16 cellular contexts compared by ENCODE assay signal in genomic region chr3:30704931-30705890, GRCh38.
"Had no signal": no experiment of that assay in that cellular context is flagged by ENCODE, and none has a peak within 500 bp of the region (broad histone marks: within the 10 kb centered on the region; RNA-seq: fewer than 3 reads in every experiment).

No MANE protein-coding gene starts in this region.

- H3K4me3 ChIP-seq: ascending aorta, colonic mucosa, ovary had no signal

- H3K9me3 ChIP-seq: ascending aorta, colonic mucosa had no signal

- H3K27me3 ChIP-seq: ascending aorta, colonic mucosa, ovary had no signal

- DNase-seq: activated CD4-positive, alpha-beta memory T cell treated with anti-CD3 and anti-CD28 coated beads, Interleukin-2, amount 10 ng/mL, durations not matched to agents 7 days and 5 days; activated CD4-positive, alpha-beta T cell treated with anti-CD3 and anti-CD28 coated beads for 1 hour; activated gamma-delta T cell; activated naive CD8-positive, alpha-beta T cell treated with anti-CD3 and anti-CD28 coated beads, Interleukin-2, amount 50 U/mL, for 24 hours; activated T-cell treated with anti-CD3 and anti-CD28 coated beads, Interleukin-2, amount 50 U/mL, for 48 hours; caudate nucleus; colonic mucosa; effector CD4-positive, alpha-beta T cell; hypothalamus; left cardiac atrium; ovary; stimulated activated CD4-positive, alpha-beta T cell treated with anti-CD3 and anti-CD28 coated beads, Interleukin-2, amount 100 ng/mL, for 48 hours; stimulated activated naive CD8-positive, alpha-beta T cell treated with anti-CD3 and anti-CD28 coated beads, Interleukin-15, Interleukin-2, amounts not matched to agents 100 U/mL and 50 U/mL, for 24 hours; SW 1271; T-helper 9 cell had no signal

- H3K4me1 ChIP-seq: ascending aorta, colonic mucosa had no signal

- H3K36me3 ChIP-seq: ascending aorta, colonic mucosa, ovary had no signal

- H3K27ac ChIP-seq: ascending aorta, colonic mucosa, ovary had no signal
